In the genomic region with DNA sequence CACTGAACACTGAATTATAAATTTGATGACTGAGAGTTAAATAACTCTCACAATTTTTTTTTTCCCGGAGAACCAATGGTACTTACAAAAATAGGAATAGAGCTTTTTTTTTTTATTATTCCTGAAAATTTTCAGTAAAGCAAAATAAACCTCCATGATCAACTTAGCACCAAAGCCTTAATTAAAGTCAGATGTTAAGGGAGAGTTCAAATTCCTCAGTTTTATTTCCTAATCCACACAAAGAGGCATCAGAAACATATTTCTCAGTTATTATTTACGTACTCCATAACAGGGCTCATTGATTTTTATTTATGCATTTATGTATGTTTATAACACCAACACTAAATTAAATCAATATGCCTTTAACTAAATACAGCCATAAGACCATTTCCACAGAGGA, we compare ENCODE assay signal across 31 cellular contexts. TPM values are rescaled to one million over a fixed set of nuclear protein-coding genes. Genes with fewer than 3 reads are reported as not detected.
"Had no signal": no experiment of that assay in that cellular context is flagged by ENCODE, and none has a peak within 500 bp of the region (broad histone marks: within the 10 kb centered on the region; RNA-seq: fewer than 3 reads in every experiment).

No MANE protein-coding gene starts in this region.

- H3K9me3 ChIP-seq: ascending aorta, body of pancreas, MG63, Peyer's patch, SJCRH30 had no signal

- ATAC-seq: activated CD8-positive, alpha-beta memory T cell treated with anti-CD3 and anti-CD28 coated beads, Interleukin-2, amount 10 ng/mL, durations not matched to agents 7 days and 5 days; body of pancreas; T-helper 17 cell; WTC11 had no signal

- H3K9ac ChIP-seq: KMS-11 had no signal

- H3K4me3 ChIP-seq: ascending aorta, body of pancreas, MG63, Peyer's patch, SJCRH30 had no signal

- H3K27ac ChIP-seq: ascending aorta, body of pancreas, KMS-11, Peyer's patch, RWPE1, SJCRH30 had no signal

- H3K27me3 ChIP-seq: ascending aorta, body of pancreas, MG63, Peyer's patch, SJCRH30 had no signal

- H3K4me1 ChIP-seq: ascending aorta, body of pancreas, Peyer's patch, SJCRH30 had no signal

- H3K36me3 ChIP-seq: ascending aorta, MG63, Peyer's patch, SJCRH30 had no signal

- DNase-seq: activated CD4-positive, alpha-beta T cell treated with anti-CD3 and anti-CD28 coated beads, Interleukin-2, amount 10 ng/mL, durations not matched to agents 24 days and 14 days; activated CD4-positive, alpha-beta T cell treated with anti-CD3 and anti-CD28 coated beads, Interleukin-2, amount 50 U/mL, for 48 hours; activated CD4-positive, CD25-positive, alpha-beta regulatory T cell treated with anti-CD3 and anti-CD28 coated beads, Interleukin-2, amount 50 U/mL, for 72 hours; activated CD8-positive, alpha-beta memory T cell treated with anti-CD3 and anti-CD28 coated beads, Interleukin-2, amount 10 ng/mL, durations not matched to agents 7 days and 5 days; activated effector memory CD4-positive, alpha-beta T cell treated with Interleukin-2 at 50 U/mL for 16 hours; activated naive CD4-positive, alpha-beta T cell; activated T-cell treated with anti-CD3 and anti-CD28 coated beads, Interleukin-2, amount 50 U/mL, for 24 hours; amniotic stem cell; body of pancreas; MG63; MV-4-11; NCI-H1092 treated with DMSO at 0.1 percent for 48 hours; NCI-H1417 treated with DMSO at 0.1 percent for 48 hours; NCI-H1694; NCI-H2029; NCI-H345; NCI-H510A; NCI-H69; NK-92 treated with Interleukin-12 subunit alpha and Interleukin-12 subunit beta, amount 100 ng/mL, for 24 hours; OCI-M1; Peyer's patch; Right ventricle myocardium superior; SJCRH30; T-helper 17 cell; T-helper 9 cell had no signal

- H3K4me2 ChIP-seq: KMS-11 had no signal

RNA-seq across cellular contexts. Expression of a gene that starts 55.5 kb away (rescaled TPM):
- total RNA-seq: activated CD4-positive, alpha-beta T cell treated with anti-CD3 and anti-CD28 coated beads, Interleukin-2, amount 10 ng/mL, durations not matched to agents 24 days and 14 days; activated CD8-positive, alpha-beta memory T cell treated with anti-CD3 and anti-CD28 coated beads, Interleukin-2, amount 10 ng/mL, durations not matched to agents 7 days and 5 days; activated T-helper 1 cell treated with anti-CD3 and anti-CD28 coated beads, Interleukin-12 subunit alpha, Interleukin-12 subunit beta, Interleukin-2, Interleukin-4 antibody, amounts not matched to agents 30 ng/mL and 10 ng/mL and 1 ng/mL, durations not matched to agents 14 hours and 24 hours and 36 hours; ascending aorta; Peyer's patch; Right ventricle myocardium superior; T-helper 17 cell had no signal
- polyA plus RNA-seq: IgD-negative memory B cell had no signal
